Comparison of ENCODE assay signal across 35 cellular contexts in genomic region chr1:146046664-146047063, GRCh38. TPM values are rescaled to one million over a fixed set of nuclear protein-coding genes. Genes with fewer than 3 reads are reported as not detected.
"Had no signal": no experiment of that assay in that cellular context is flagged by ENCODE, and none has a peak within 500 bp of the region (broad histone marks: within the 10 kb centered on the region; RNA-seq: fewer than 3 reads in every experiment).

No MANE protein-coding gene starts in this region.

- ATAC-seq: activated CD8-positive, alpha-beta T cell treated with anti-CD3 and anti-CD28 coated beads for 36 hours; activated T-cell treated with anti-CD3 and anti-CD28 coated beads, Interleukin-2, amount 50 U/mL, for 4 hours; activated T-helper 17 cell treated with anti-CD3 and anti-CD28 coated beads, Interleukin-2, amount 50 U/mL, for 72 hours; gastroesophageal sphincter; heart right ventricle had no signal

- H3K36me3 ChIP-seq: ascending aorta, breast epithelium, cardiac muscle cell, colonic mucosa, esophagus squamous epithelium, gastroesophageal sphincter, heart right ventricle had no signal

- H3K9me3 ChIP-seq: ascending aorta, breast epithelium, colonic mucosa, esophagus squamous epithelium, gastroesophageal sphincter, heart right ventricle had no signal

- H3K4me1 ChIP-seq: ascending aorta, breast epithelium had no signal

- H3K27me3 ChIP-seq: ascending aorta, breast epithelium, cardiac muscle cell, colonic mucosa, esophagus squamous epithelium, gastroesophageal sphincter had no signal

- H3K4me3 ChIP-seq: ascending aorta, breast epithelium, cardiac muscle cell, colonic mucosa, esophagus squamous epithelium, gastroesophageal sphincter, heart right ventricle had no signal

- FAIRE-seq: endometrium, endothelial cell of umbilical vein had no signal

- DNase-seq: activated CD4-positive, alpha-beta T cell treated with anti-CD3 and anti-CD28 coated beads for 4 hours; activated CD4-positive, alpha-beta T cell treated with anti-CD3 and anti-CD28 coated beads, Interleukin-2, amount 50 U/mL, for 1 hour; activated CD4-positive, alpha-beta T cell treated with anti-CD3 and anti-CD28 coated beads, Interleukin-2, amount 50 U/mL, for 48 hours; activated CD4-positive, CD25-positive, alpha-beta regulatory T cell; activated CD4-positive, CD25-positive, alpha-beta regulatory T cell treated with anti-CD3 and anti-CD28 coated beads, Interleukin-2, amount 50 U/mL, for 72 hours; activated CD8-positive, alpha-beta memory T cell treated with anti-CD3 and anti-CD28 coated beads for 24 hours; activated CD8-positive, alpha-beta T cell treated with anti-CD3 and anti-CD28 coated beads for 36 hours; activated effector memory CD4-positive, alpha-beta T cell treated with Interleukin-2 at 50 U/mL for 16 hours; activated gamma-delta T cell treated with Interleukin-2 at 50 U/mL for 16 hours; activated naive CD4-positive, alpha-beta T cell treated with anti-CD3 and anti-CD28 coated beads, Interleukin-2, amount 50 U/mL, for 16 hours; activated naive CD4-positive, alpha-beta T cell treated with Interleukin-2 at 50 U/mL for 16 hours; activated naive CD8-positive, alpha-beta T cell treated with anti-CD3 and anti-CD28 coated beads for 36 hours; activated T-cell treated with anti-CD3 and anti-CD28 coated beads, Interleukin-2, amount 50 U/mL, for 4 hours; central memory CD4-positive, alpha-beta T cell; cerebellar nuclear complex; colonic mucosa; effector CD8-positive, alpha-beta T cell; esophagus squamous epithelium; foreskin melanocyte; heart right ventricle; T-helper 2 cell had no signal

- H3K27ac ChIP-seq: ascending aorta, breast epithelium, cardiac muscle cell, colonic mucosa, epithelial cell of prostate, esophagus squamous epithelium, gastroesophageal sphincter, heart right ventricle had no signal

RNA-seq across cellular contexts. Expression of gene HJV, which starts 25.1 kb away (rescaled TPM):
- total RNA-seq: activated CD8-positive, alpha-beta T cell treated with anti-CD3 and anti-CD28 coated beads for 36 hours; activated naive CD8-positive, alpha-beta T cell treated with anti-CD3 and anti-CD28 coated beads for 36 hours; activated T-cell treated with anti-CD3 and anti-CD28 coated beads, Interleukin-2, amount 50 U/mL, for 4 hours; activated T-helper 17 cell treated with anti-CD3 and anti-CD28 coated beads, Interleukin-2, amount 50 U/mL, for 72 hours; ascending aorta; breast epithelium; cardiac muscle cell; colonic mucosa; dermis microvascular lymphatic vessel endothelial cell; endothelial cell of umbilical vein; esophagus squamous epithelium; fibroblast of lung; fibroblast of villous mesenchyme; glomerular endothelial cell; T-helper 1 cell treated with Interleukin-12 subunit alpha and Interleukin-12 subunit beta and Interleukin-4 antibody, amounts not matched to agents 30 ng/mL and 1 ng/mL, for 36 hours had no signal
- polyA plus RNA-seq: cardiac muscle cell, endothelial cell of umbilical vein, esophagus, fibroblast of lung had no signal
